In genomic region chr3:160948273-160948672, GRCh38 we compare ENCODE assay signal across 25 cellular contexts.
"Had no signal": no experiment of that assay in that cellular context is flagged by ENCODE, and none has a peak within 500 bp of the region (broad histone marks: within the 10 kb centered on the region; RNA-seq: fewer than 3 reads in every experiment).

No MANE protein-coding gene starts in this region.

- H3K4me3 ChIP-seq: cardiac muscle cell, colonic mucosa, gastrocnemius medialis, left lung, neural progenitor cell, prostate gland, sigmoid colon, thoracic aorta, upper lobe of left lung had no signal

- H3K27ac Mint-ChIP-seq: activated CD4-positive, alpha-beta memory T cell treated with anti-CD3 and anti-CD28 coated beads, Interleukin-2, amount 10 ng/mL, durations not matched to agents 7 days and 5 days; activated CD8-positive, alpha-beta memory T cell treated with anti-CD3 and anti-CD28 coated beads, Interleukin-2, amount 10 ng/mL, durations not matched to agents 7 days and 5 days; activated naive CD8-positive, alpha-beta T cell treated with anti-CD3 and anti-CD28 coated beads, Interleukin-2, amount 10 ng/mL, durations not matched to agents 7 days and 5 days; activated T-helper 17 cell treated with anti-CD3 and anti-CD28 coated beads, Interleukin-2, amount 50 U/mL, for 72 hours; immature natural killer cell; memory B cell; neural progenitor cell; stimulated activated memory B cell treated with anti-CD40 and anti-IgM and Interleukin-4, amounts not matched to agents 10 μg/mL and 1 μg/mL and 100 μg/mL, for 72 hours; T-cell had no signal

- H3K9me3 Mint-ChIP-seq: activated CD4-positive, alpha-beta memory T cell treated with anti-CD3 and anti-CD28 coated beads, Interleukin-2, amount 10 ng/mL, durations not matched to agents 7 days and 5 days; activated naive CD8-positive, alpha-beta T cell treated with anti-CD3 and anti-CD28 coated beads, Interleukin-2, amount 10 ng/mL, durations not matched to agents 7 days and 5 days; activated T-helper 17 cell treated with anti-CD3 and anti-CD28 coated beads, Interleukin-2, amount 50 U/mL, for 72 hours; immature natural killer cell; memory B cell; naive B cell; neural progenitor cell; stimulated activated memory B cell treated with anti-CD40 and anti-IgM and Interleukin-4, amounts not matched to agents 10 μg/mL and 1 μg/mL and 100 μg/mL, for 72 hours; T-cell had no signal

- ATAC-seq: activated CD8-positive, alpha-beta memory T cell treated with anti-CD3 and anti-CD28 coated beads, Interleukin-2, amount 10 ng/mL, durations not matched to agents 7 days and 5 days; activated T-helper 17 cell treated with anti-CD3 and anti-CD28 coated beads, Interleukin-2, amount 50 U/mL, for 72 hours; esophagus mucosa; gastrocnemius medialis; left lung; stimulated activated memory B cell treated with anti-CD40 and anti-IgM and Interleukin-4, amounts not matched to agents 10 μg/mL and 1 μg/mL and 100 μg/mL, for 72 hours; T-cell had no signal

- H3K36me3 ChIP-seq: cardiac muscle cell, colonic mucosa, gastrocnemius medialis, left lung, neural progenitor cell, prostate gland, sigmoid colon, thoracic aorta, upper lobe of left lung had no signal

- H3K9me3 ChIP-seq: colonic mucosa, gastrocnemius medialis, left lung, prostate gland, sigmoid colon, thoracic aorta, upper lobe of left lung had no signal

- H3K4me1 ChIP-seq: colonic mucosa, left lung, prostate gland, upper lobe of left lung had no signal

- H3K27ac ChIP-seq: cardiac muscle cell, colonic mucosa, left lung, neural progenitor cell, prostate gland, sigmoid colon, thoracic aorta, upper lobe of left lung had no signal

- H3K36me3 Mint-ChIP-seq: activated CD8-positive, alpha-beta memory T cell treated with anti-CD3 and anti-CD28 coated beads, Interleukin-2, amount 10 ng/mL, durations not matched to agents 7 days and 5 days; activated naive CD8-positive, alpha-beta T cell treated with anti-CD3 and anti-CD28 coated beads, Interleukin-2, amount 10 ng/mL, durations not matched to agents 7 days and 5 days; immature natural killer cell; memory B cell; naive B cell; neural progenitor cell; stimulated activated memory B cell treated with anti-CD40 and anti-IgM and Interleukin-4, amounts not matched to agents 10 μg/mL and 1 μg/mL and 100 μg/mL, for 72 hours; T-cell had no signal

- H3K4me1 Mint-ChIP-seq: activated CD4-positive, alpha-beta memory T cell treated with anti-CD3 and anti-CD28 coated beads, Interleukin-2, amount 10 ng/mL, durations not matched to agents 7 days and 5 days; memory B cell; naive B cell; neural progenitor cell; stimulated activated memory B cell treated with anti-CD40 and anti-IgM and Interleukin-4, amounts not matched to agents 10 μg/mL and 1 μg/mL and 100 μg/mL, for 72 hours had no signal

- H3K4me3 Mint-ChIP-seq: activated CD4-positive, alpha-beta memory T cell treated with anti-CD3 and anti-CD28 coated beads, Interleukin-2, amount 10 ng/mL, durations not matched to agents 7 days and 5 days; activated CD8-positive, alpha-beta memory T cell treated with anti-CD3 and anti-CD28 coated beads, Interleukin-2, amount 10 ng/mL, durations not matched to agents 7 days and 5 days; activated naive CD8-positive, alpha-beta T cell treated with anti-CD3 and anti-CD28 coated beads, Interleukin-2, amount 10 ng/mL, durations not matched to agents 7 days and 5 days; activated T-helper 17 cell treated with anti-CD3 and anti-CD28 coated beads, Interleukin-2, amount 50 U/mL, for 72 hours; immature natural killer cell; memory B cell; naive B cell; neural progenitor cell; stimulated activated memory B cell treated with anti-CD40 and anti-IgM and Interleukin-4, amounts not matched to agents 10 μg/mL and 1 μg/mL and 100 μg/mL, for 72 hours; T-cell had no signal

- H3K27me3 ChIP-seq: cardiac muscle cell, colonic mucosa, gastrocnemius medialis, left lung, neural progenitor cell, sigmoid colon, upper lobe of left lung had no signal

- H3K27me3 Mint-ChIP-seq: memory B cell; naive B cell; stimulated activated memory B cell treated with anti-CD40 and anti-IgM and Interleukin-4, amounts not matched to agents 10 μg/mL and 1 μg/mL and 100 μg/mL, for 72 hours had no signal

- DNase-seq: activated CD4-positive, alpha-beta memory T cell treated with anti-CD3 and anti-CD28 coated beads, Interleukin-2, amount 10 ng/mL, durations not matched to agents 7 days and 5 days; activated CD4-positive, alpha-beta T cell treated with anti-CD3 and anti-CD28 coated beads for 48 hours; activated CD4-positive, CD25-positive, alpha-beta regulatory T cell; activated CD8-positive, alpha-beta memory T cell treated with anti-CD3 and anti-CD28 coated beads, Interleukin-2, amount 10 ng/mL, durations not matched to agents 7 days and 5 days; activated naive CD4-positive, alpha-beta T cell treated with Interleukin-2 at 50 U/mL for 16 hours; activated naive CD8-positive, alpha-beta T cell treated with anti-CD3 and anti-CD28 coated beads, Interleukin-2, amount 10 ng/mL, durations not matched to agents 7 days and 5 days; activated T-cell treated with anti-CD3 and anti-CD28 coated beads, Interleukin-2, amount 50 U/mL, for 1 hour; amygdala; colonic mucosa; gastrocnemius medialis; immature natural killer cell; left lung; naive B cell; sigmoid colon; stimulated activated CD4-positive, alpha-beta T cell treated with anti-CD3 and anti-CD28 coated beads, Interleukin-4, amount 100 ng/mL, for 4 hours; T-cell; upper lobe of left lung had no signal
